In the genomic region with DNA sequence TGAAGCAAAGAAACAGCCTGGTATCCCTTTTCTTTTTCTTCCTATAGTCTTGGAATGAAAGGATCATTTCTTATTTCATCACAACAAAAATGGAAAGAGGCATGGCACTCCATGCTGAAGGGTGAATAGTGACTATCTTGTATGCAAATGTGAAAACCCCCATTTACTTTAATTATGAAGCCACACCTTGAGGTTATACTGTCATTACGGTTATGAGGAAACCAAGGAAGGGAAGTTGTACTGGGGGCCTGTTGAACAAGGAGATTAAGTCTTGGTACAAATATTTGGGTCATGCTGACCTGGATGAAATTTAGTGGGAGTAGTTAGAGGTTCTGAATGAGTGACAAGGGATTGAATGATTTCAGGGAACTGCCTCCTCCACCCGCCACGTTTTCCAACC, we compare ENCODE assay signal across 15 cellular contexts. TPM values are rescaled to one million over a fixed set of nuclear protein-coding genes. Genes with fewer than 3 reads are reported as not detected.
DNase-seq lines count a peak whose midpoint lies in the region; ATAC-seq and TF ChIP-seq lines count a peak whose summit lies in the region.
"Had no signal": no experiment of that assay in that cellular context is flagged by ENCODE, and none has a peak within 500 bp of the region (broad histone marks: within the 10 kb centered on the region; RNA-seq: fewer than 3 reads in every experiment).

No MANE protein-coding gene starts in this region.

- TF ChIP-seq POLR2A in NB4 (IDR thresholded peaks at IDR 0.05; ENCODE audit: extremely low read depth, insufficient read length): no peak

- no peak overlapping the region for H3K4me3 Mint-ChIP-seq in activated naive CD4-positive, alpha-beta T cell treated with anti-CD3 and anti-CD28 coated beads, Interleukin-2, amount 50 U/mL, for 24 hours
- H3K4me3 Mint-ChIP-seq in activated naive CD8-positive, alpha-beta T cell treated with anti-CD3 and anti-CD28 coated beads for 36 hours: peak overlapping the region; percentile 1
- H3K4me3 Mint-ChIP-seq in stimulated activated naive CD8-positive, alpha-beta T cell treated with anti-CD3 and anti-CD28 coated beads, Interleukin-15, Interleukin-2, amounts not matched to agents 100 ng/mL and 50 ng/mL, for 24 hours: peak overlapping the region; percentile 51

- CTCF ChIA-PET in RWPE1 (lab: Yijun Ruan, JAX): no interaction called here

- POLR2A ChIA-PET in RWPE1 (lab: Yijun Ruan, JAX; ENCODE audit: low non-redundant PET): no interaction called here

- no peaks in the 10 kb centered on the region for H3K36me3 Mint-ChIP-seq in activated naive CD4-positive, alpha-beta T cell treated with anti-CD3 and anti-CD28 coated beads, Interleukin-2, amount 50 U/mL, for 24 hours
- no peaks in the 10 kb centered on the region for H3K36me3 Mint-ChIP-seq in activated naive CD8-positive, alpha-beta T cell treated with anti-CD3 and anti-CD28 coated beads for 36 hours
- H3K36me3 Mint-ChIP-seq in stimulated activated naive CD8-positive, alpha-beta T cell treated with anti-CD3 and anti-CD28 coated beads, Interleukin-15, Interleukin-2, amounts not matched to agents 100 ng/mL and 50 ng/mL, for 24 hours (ENCODE audit: low read depth): no peaks in the 10 kb centered on the region

- no peak overlapping the region for H3K4me3 ChIP-seq in NB4 (ENCODE audit: low read depth, low read length)

- peaks cover 19% of the 10 kb centered on the region for H3K4me1 Mint-ChIP-seq in activated naive CD4-positive, alpha-beta T cell treated with anti-CD3 and anti-CD28 coated beads, Interleukin-2, amount 50 U/mL, for 24 hours
- peaks cover 19% of the 10 kb centered on the region for H3K4me1 Mint-ChIP-seq in activated naive CD8-positive, alpha-beta T cell treated with anti-CD3 and anti-CD28 coated beads for 36 hours
- peaks cover 39% of the 10 kb centered on the region for H3K4me1 Mint-ChIP-seq in stimulated activated naive CD8-positive, alpha-beta T cell treated with anti-CD3 and anti-CD28 coated beads, Interleukin-15, Interleukin-2, amounts not matched to agents 100 ng/mL and 50 ng/mL, for 24 hours (ENCODE audit: low read depth)

- H3K27me3 Mint-ChIP-seq in activated naive CD4-positive, alpha-beta T cell treated with anti-CD3 and anti-CD28 coated beads, Interleukin-2, amount 50 U/mL, for 24 hours: no peaks in the 10 kb centered on the region
- H3K27me3 Mint-ChIP-seq in activated naive CD8-positive, alpha-beta T cell treated with anti-CD3 and anti-CD28 coated beads for 36 hours: no peaks in the 10 kb centered on the region
- H3K27me3 Mint-ChIP-seq in stimulated activated naive CD8-positive, alpha-beta T cell treated with anti-CD3 and anti-CD28 coated beads, Interleukin-15, Interleukin-2, amounts not matched to agents 100 ng/mL and 50 ng/mL, for 24 hours: no peaks in the 10 kb centered on the region

- H3K27ac ChIP-seq in RWPE1: no peak overlapping the region
- H3K27ac ChIP-seq: VCaP had no signal

- TF ChIP-seq CTCF in NB4 (IDR thresholded peaks at IDR 0.05; ENCODE audit: low read depth, low read length) (no peak), RWPE1 (conservative IDR thresholded peaks at IDR 0.05; ENCODE audit: low read depth) (no peak)

- peak overlapping the region; percentile 61 for H3K27ac Mint-ChIP-seq in activated naive CD4-positive, alpha-beta T cell treated with anti-CD3 and anti-CD28 coated beads, Interleukin-2, amount 50 U/mL, for 24 hours
- H3K27ac Mint-ChIP-seq in activated naive CD8-positive, alpha-beta T cell treated with anti-CD3 and anti-CD28 coated beads for 36 hours: peak overlapping the region; percentile 88
- H3K27ac Mint-ChIP-seq in stimulated activated naive CD8-positive, alpha-beta T cell treated with anti-CD3 and anti-CD28 coated beads, Interleukin-15, Interleukin-2, amounts not matched to agents 100 ng/mL and 50 ng/mL, for 24 hours: peak overlapping the region; percentile 91

- no peak for DNase-seq in activated naive CD4-positive, alpha-beta T cell (lab: John Stamatoyannopoulos, UW)
- DNase-seq in NB4 (ENCODE audit: low read depth) (peak; percentile 44), RWPE1 (ENCODE audit: low spot score) (no peak), Kasumi-1 (lab: John Stamatoyannopoulos, UW) (no peak)
- no peak for DNase-seq in activated naive CD8-positive, alpha-beta T cell treated with anti-CD3 and anti-CD28 coated beads for 36 hours
- DNase-seq: glutamatergic neuron; GOT3; NCI-H1417 treated with DMSO at 0.1 percent for 48 hours; NCI-H2227 treated with DMSO at 0.1 percent for 48 hours; stimulated activated CD4-positive, alpha-beta T cell treated with anti-CD3 and anti-CD28 coated beads, Interleukin-4, amount 100 ng/mL, for 24 hours had no signal

- no peaks in the 10 kb centered on the region for H3K9me3 Mint-ChIP-seq in activated naive CD4-positive, alpha-beta T cell treated with anti-CD3 and anti-CD28 coated beads, Interleukin-2, amount 50 U/mL, for 24 hours
- H3K9me3 Mint-ChIP-seq in activated naive CD8-positive, alpha-beta T cell treated with anti-CD3 and anti-CD28 coated beads for 36 hours: no peaks in the 10 kb centered on the region
- no peaks in the 10 kb centered on the region for H3K9me3 Mint-ChIP-seq in stimulated activated naive CD8-positive, alpha-beta T cell treated with anti-CD3 and anti-CD28 coated beads, Interleukin-15, Interleukin-2, amounts not matched to agents 100 ng/mL and 50 ng/mL, for 24 hours

- ATAC-seq in HG03095 (IDR thresholded peaks at IDR 0.05; ENCODE audit: unreplicated experiment): no peak
- ATAC-seq: sciatic nerve had no signal

RNA-seq across cellular contexts. Expression of a gene that starts 8.7 kb away (rescaled TPM):
- 10 to 100 TPM; 11.9 to 14.2 TPM for total RNA-seq in activated naive CD8-positive, alpha-beta T cell treated with anti-CD3 and anti-CD28 coated beads for 36 hours
